ENCODE assay signal across 8 cellular contexts in the genomic region with DNA sequence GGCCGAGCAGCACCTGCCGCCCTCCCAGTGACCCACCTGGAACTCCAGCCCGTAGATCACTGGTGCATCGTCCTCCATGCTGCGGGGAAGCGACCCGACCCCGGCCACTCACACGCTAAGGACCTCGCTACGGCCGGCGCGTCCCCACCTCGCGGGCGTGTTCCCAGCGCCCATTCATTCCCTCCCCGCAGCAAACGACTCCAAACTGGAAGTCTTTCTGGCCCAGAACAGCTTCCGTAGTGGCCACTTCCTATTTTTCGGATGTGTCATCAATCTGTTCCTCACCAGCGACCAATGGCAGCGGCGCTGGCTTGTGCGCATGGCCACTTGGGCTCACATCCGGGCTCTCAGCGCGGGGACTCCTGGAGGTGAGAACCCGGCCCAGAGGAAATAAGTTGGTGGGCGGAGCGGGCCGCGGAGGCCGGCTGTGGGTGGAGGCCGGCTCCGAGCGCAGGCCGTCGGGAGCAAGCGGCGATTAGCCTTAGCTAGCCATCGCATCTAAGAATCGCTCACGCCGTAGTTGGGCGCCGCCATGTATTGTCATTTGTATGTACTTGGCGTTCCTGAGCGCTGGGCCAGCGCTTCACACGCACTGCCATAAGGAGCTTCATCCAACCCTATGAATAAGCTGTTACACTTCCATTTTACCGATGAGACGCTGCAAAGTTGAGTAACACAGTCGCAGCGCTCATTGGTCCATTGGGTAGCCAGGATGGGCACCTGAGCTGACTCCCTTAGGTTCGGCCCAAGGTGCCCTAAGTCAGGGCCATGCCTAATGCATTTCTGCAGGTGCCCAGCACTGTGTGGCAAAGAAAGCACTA. TPM values are rescaled to one million over a fixed set of nuclear protein-coding genes. Genes with fewer than 3 reads are reported as not detected.
DNase-seq lines count a peak whose midpoint lies in the region; ATAC-seq, FAIRE-seq and TF ChIP-seq lines count a peak whose summit lies in the region.

Gene EIPR1 (minus strand): TSS at position 207 of the 821 bp plus-strand sequence. CDS start 129 bp downstream, at position 78.

- H3K27me3 Mint-ChIP-seq in T-cell (no peaks in the 10 kb centered on the region), type B pancreatic cell (no peaks in the 10 kb centered on the region)

- ATAC-seq in HG02840 (IDR thresholded peaks at IDR 0.05; ENCODE audit: low FRiP score, unreplicated experiment) (peak; percentile 79), T-cell (replicated peaks in 1 of 4) (peak; percentile 81 to 84 (median 82))

- H3K4me3 Mint-ChIP-seq in T-cell = peak within 1 kb of the TSS; percentile 88 to 98 (median 98)
- peak within 1 kb of the TSS; percentile 98 for H3K4me3 Mint-ChIP-seq in type B pancreatic cell

- intact Hi-C loops in cardiac septum (cut with DNase I) = loop anchor here (5.0 kb wide), 1 partner anchor 84 kb away; no protein-coding TSS in a partner anchor

- H3K4me1 Mint-ChIP-seq in T-cell (peaks cover 49 to 55% (median 52%) of the 10 kb centered on the region in 3 donors), type B pancreatic cell (ENCODE audit: unreplicated experiment) (peaks cover 26% of the 10 kb centered on the region)

- H3K27ac ChIP-seq in adipose tissue (ENCODE audit: low read depth, low read length) = peak within 1 kb of the TSS; percentile 76

- CTCF ChIA-PET in T-cell (lab: Charles Lee) = interaction anchor here in 1 of 2 donors (0.7 kb wide), 1 partner anchor 139 kb away, joined by 7 read pairs; no protein-coding TSS in a partner anchor

- peak within 1 kb of the TSS; percentile 95 to 98 for H3K27ac Mint-ChIP-seq in T-cell
- H3K27ac Mint-ChIP-seq in type B pancreatic cell = peak within 1 kb of the TSS; percentile 92

- H3K36me3 Mint-ChIP-seq in T-cell (peaks cover 7% of the 10 kb centered on the region), type B pancreatic cell (peaks cover 3% of the 10 kb centered on the region)

- TF ChIP-seq POLR2A in GM12891 (IDR thresholded peaks at IDR 0.05; ENCODE audit: low read depth, low read length) = peak; percentile 81

- peak; percentile 89 for DNase-seq in GM12891 (ENCODE audit: insufficient read length, low spot score)
- DNase-seq in NCI-H1436 treated with DMSO at 0.1 percent for 48 hours (lab: John Stamatoyannopoulos, UW) = peak; percentile 75
- DNase-seq in T-cell = peak; percentile 91 to 98 (median 96)
- DNase-seq in cardiac septum (ENCODE audit: low spot score) = peak; percentile 99
- peak; percentile 98 for DNase-seq in pons (ENCODE audit: low spot score)
- peak; percentile 94 for DNase-seq in type B pancreatic cell (ENCODE audit: extremely low spot score, unreplicated experiment)

- H3K9me3 Mint-ChIP-seq in T-cell (no peaks in the 10 kb centered on the region), type B pancreatic cell (no peaks in the 10 kb centered on the region)

- TF ChIP-seq CTCF in type B pancreatic cell (conservative IDR thresholded peaks at IDR 0.05) = peak; percentile 25

- POLR2A ChIA-PET in T-cell (lab: Charles Lee) = interaction anchor here in 1 of 2 donors (0.6 to 1.0 kb wide), 4 partner anchors 13 to 274 kb away, joined by 3 to 5 read pairs (median 4); partner anchors contain the start of gene RNASEH1

- FAIRE-seq in GM12891 (lab: Jason Lieb, UNC) = peak; percentile 82

- 1 to 2% (median 1%) methylated on average over 57 of the region's 57 CpGs for WGBS in adipose tissue, 3 donors

TF ChIP-seq in GM12891, 5 proteins besides CTCF, POLR2A, EP300 and RAD21:
- TF ChIP-seq SPI1 (IDR thresholded peaks at IDR 0.05; ENCODE audit: low read depth, low read length) = peak; percentile 96
- TF ChIP-seq POU2F2 (IDR thresholded peaks at IDR 0.05; ENCODE audit: low read depth, low read length) = peak; percentile 29
- TF ChIP-seq TAF1 (IDR thresholded peaks at IDR 0.05; ENCODE audit: low read depth, low read length) = peak; percentile 37; the same call in 1 of the 2 replicates
- peak; percentile 69 for TF ChIP-seq POLR2AphosphoS5 (IDR thresholded peaks at IDR 0.05; ENCODE audit: low read depth, low read length)
- no peak for TF ChIP-seq PAX5 (IDR thresholded peaks at IDR 0.05; ENCODE audit: insufficient read depth, low read length, severe bottlenecking)
TF ChIP-seq in GM12891: peak in this region for 4.

RNA-seq across cellular contexts. Expression of gene EIPR1, which starts in this region (rescaled TPM):
- 33.3 TPM for polyA plus RNA-seq in GM12891 (2012; ENCODE audit: low read depth, missing spikeins)
- 10 to 100 TPM; 26.0 to 36.4 (median 27.8) TPM for total RNA-seq in T-cell
- polyA plus RNA-seq in adipose tissue = 10 to 100 TPM; 10.1 to 13.2 (median 10.3) TPM
- total RNA-seq in cardiac septum = 10.5 TPM
- 24.3 and 24.9 TPM in 2 replicates for total RNA-seq in type B pancreatic cell (ENCODE audit: low replicate concordance)

Comparison
In these comparisons a context has a peak if more than half of its experiments do, and no peak if none do; other contexts are left out.
1. Peak in every context shown above with its lines: DNase-seq, ATAC-seq and H3K27ac ChIP-seq.